8 cellular contexts compared by ENCODE assay signal in the genomic region with DNA sequence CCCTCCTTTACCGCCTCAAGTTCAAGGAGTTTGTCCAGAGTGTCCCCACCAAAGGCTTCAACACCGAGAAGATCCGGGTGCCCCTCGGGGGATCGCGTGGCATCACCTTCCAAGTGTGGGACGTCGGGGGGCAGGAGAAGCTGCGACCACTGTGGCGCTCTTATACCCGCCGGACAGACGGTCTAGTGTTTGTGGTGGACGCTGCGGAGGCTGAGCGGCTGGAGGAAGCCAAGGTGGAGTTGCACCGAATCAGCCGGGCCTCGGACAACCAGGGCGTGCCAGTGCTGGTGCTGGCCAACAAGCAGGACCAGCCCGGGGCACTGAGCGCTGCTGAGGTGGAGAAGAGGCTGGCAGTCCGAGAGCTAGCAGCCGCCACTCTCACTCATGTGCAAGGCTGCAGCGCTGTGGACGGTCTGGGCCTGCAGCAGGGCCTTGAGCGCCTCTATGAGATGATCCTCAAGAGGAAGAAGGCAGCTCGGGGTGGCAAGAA. TPM values are rescaled to one million over a fixed set of nuclear protein-coding genes. Genes with fewer than 3 reads are reported as not detected.
DNase-seq lines count a peak whose midpoint lies in the region; ATAC-seq and TF ChIP-seq lines count a peak whose summit lies in the region.

No MANE protein-coding gene starts in this region.

- DNase-seq in BJ (ENCODE audit: low read depth) (no peak), Panc1 (ENCODE audit: low read depth, low spot score) (no peak), epithelial cell of proximal tubule (ENCODE audit: low read depth) (no peak), nephron progenitor cell (no peak), GM20000 (ENCODE audit: low spot score) (no peak), Kasumi-1 (lab: John Stamatoyannopoulos, UW) (no peak), MM.1S (no peak)

- no peaks in the 10 kb centered on the region for H3K79me2 ChIP-seq in MM.1S (ENCODE audit: low read length)

- H3K4me3 ChIP-seq in BJ (ENCODE audit: low read depth, low read length) (peak overlapping the region; percentile 92), Panc1 (ENCODE audit: low read depth in 2 of 2, low read length in 2 of 2) (peak overlapping the region; percentile 58 to 66), epithelial cell of proximal tubule (ENCODE audit: low read depth, low read length) (peak overlapping the region; percentile 97), MM.1S (ENCODE audit: low read length) (no peak overlapping the region)

- peaks cover 65% of the 10 kb centered on the region for H3K4me1 Mint-ChIP-seq in nephron progenitor cell

- in situ Hi-C loops in Panc1 (cut with HindIII; ENCODE audit: low pct_unique_long_range_greater_than_20kb, low sequenced_read_pairs): no loop called here

- H3K4me3 Mint-ChIP-seq in nephron progenitor cell: peak overlapping the region; percentile 88

- H3K36me3 Mint-ChIP-seq in nephron progenitor cell (ENCODE audit: low read depth): no peaks in the 10 kb centered on the region

- no peak overlapping the region for H2AFZ ChIP-seq in MM.1S (ENCODE audit: low read length)

- CTCF ChIA-PET in BJ (lab: Yijun Ruan, JAX) (interaction anchor here (1.8 to 12.4 kb wide), 2 partner anchors 12 to 83 kb away, joined by 8 to 395 read pairs; a partner anchor contains a TSS), Panc1 (lab: Charles Lee) (no interaction called here)

- ATAC-seq in Panc1: peak; percentile 56; the same call in 1 of the 2 replicates
- ATAC-seq in GM18517 (IDR thresholded peaks at IDR 0.05; ENCODE audit: unreplicated experiment): no peak

- no peaks in the 10 kb centered on the region for H3K27me3 ChIP-seq in BJ (ENCODE audit: control insufficient read depth, insufficient read depth, low read length)
- H3K27me3 ChIP-seq in Panc1 (ENCODE audit: control insufficient read depth, insufficient read depth, low read length): no peaks in the 10 kb centered on the region
- peaks cover 78% of the 10 kb centered on the region for H3K27me3 ChIP-seq in MM.1S (replicated peaks; ENCODE audit: insufficient read depth, low read length)

- H3K9ac ChIP-seq in MM.1S (ENCODE audit: low read length): no peak overlapping the region

- intact Hi-C loops in Panc1 (cut with micrococcal nuclease; ENCODE audit: unreplicated experiment): no loop called here

- no peaks in the 10 kb centered on the region for H3K9me3 Mint-ChIP-seq in nephron progenitor cell

- no peak overlapping the region for H3K27ac Mint-ChIP-seq in nephron progenitor cell

- POLR2A ChIA-PET in BJ (lab: Charles Lee): interaction anchor here (1.6 to 1.8 kb wide), 2 partner anchors 12 to 31 kb away, joined by 10 to 29 read pairs; no protein-coding TSS in a partner anchor
- POLR2A ChIA-PET in Panc1 (lab: Charles Lee): no interaction called here

- no peak for TF ChIP-seq CTCF in BJ (IDR thresholded peaks at IDR 0.05; ENCODE audit: insufficient read depth, low read depth, low read length)
- TF ChIP-seq CTCF in Panc1 (IDR thresholded peaks at IDR 0.05): no peak
- TF ChIP-seq CTCF in epithelial cell of proximal tubule (conservative IDR thresholded peaks at IDR 0.05; ENCODE audit: low read depth, low read length): no peak
- no peak for TF ChIP-seq CTCF in nephron progenitor cell (IDR thresholded peaks at IDR 0.05)
- no peak for TF ChIP-seq CTCF in GM20000 (IDR thresholded peaks at IDR 0.05; ENCODE audit: extremely low read depth, missing control alignments)
- TF ChIP-seq CTCF in MM.1S (IDR thresholded peaks at IDR 0.05; ENCODE audit: low read length): no peak

- TSS peak; percentile 82 for BruUV-seq in Panc1 (replicated peaks; lab: Mats Ljungman, UMichigan)

- H3K36me3 ChIP-seq in BJ (ENCODE audit: control insufficient read depth, insufficient read depth, low read length): peaks cover 8% of the 10 kb centered on the region
- no peaks in the 10 kb centered on the region; the same call in 1 of the 2 replicates for H3K36me3 ChIP-seq in Panc1 (ENCODE audit: control insufficient read depth, insufficient read depth, low read length)
- no peaks in the 10 kb centered on the region for H3K36me3 ChIP-seq in MM.1S (replicated peaks; ENCODE audit: insufficient read depth, low read length)

- H3K27ac ChIP-seq in Panc1 (ENCODE audit: low read length) (peak overlapping the region; percentile 77), MM.1S (ENCODE audit: low read length) (no peak overlapping the region)

- H3K4me1 ChIP-seq in Panc1 (ENCODE audit: control insufficient read depth, insufficient read depth, low read length) (peaks cover 11% of the 10 kb centered on the region), MM.1S (ENCODE audit: low read length) (no peaks in the 10 kb centered on the region)

- no peak overlapping the region for H3K4me2 ChIP-seq in MM.1S (ENCODE audit: low read depth, low read length)

- H3K27me3 Mint-ChIP-seq in nephron progenitor cell (ENCODE audit: low read depth, poor library complexity): no peaks in the 10 kb centered on the region

- no peaks in the 10 kb centered on the region for H4K20me1 ChIP-seq in MM.1S (ENCODE audit: insufficient read depth, low read length)

- H3K9me2 ChIP-seq in MM.1S (replicated peaks; ENCODE audit: insufficient read depth, low read length): no peaks in the 10 kb centered on the region

- H3F3A ChIP-seq in MM.1S (ENCODE audit: insufficient read depth, low read length): no peaks in the 10 kb centered on the region

- H3K9me3 ChIP-seq in Panc1 (ENCODE audit: control insufficient read depth, insufficient read depth, low read depth, low read length) (no peaks in the 10 kb centered on the region), MM.1S (replicated peaks; ENCODE audit: insufficient read depth, low read length) (no peaks in the 10 kb centered on the region)

RNA-seq across cellular contexts. Expression of a gene that starts 1.1 kb away (rescaled TPM):
- polyA plus RNA-seq in BJ (2011; rRNA removed): 29.1 and 33.8 TPM in 2 replicates
- 17.0 and 25.6 TPM in 2 replicates for polyA minus RNA-seq in BJ (2011; rRNA and poly(A)+ RNA removed)
- total RNA-seq in Panc1 (2021; ENCODE audit: unreplicated experiment): 4.5 TPM
- polyA plus RNA-seq in Panc1 (2012; ENCODE audit: insufficient read length): 5.0 TPM
- 4.6 and 5.8 TPM in 2 replicates for total RNA-seq in epithelial cell of proximal tubule
